8 cellular contexts compared by ENCODE assay signal in the genomic region with DNA sequence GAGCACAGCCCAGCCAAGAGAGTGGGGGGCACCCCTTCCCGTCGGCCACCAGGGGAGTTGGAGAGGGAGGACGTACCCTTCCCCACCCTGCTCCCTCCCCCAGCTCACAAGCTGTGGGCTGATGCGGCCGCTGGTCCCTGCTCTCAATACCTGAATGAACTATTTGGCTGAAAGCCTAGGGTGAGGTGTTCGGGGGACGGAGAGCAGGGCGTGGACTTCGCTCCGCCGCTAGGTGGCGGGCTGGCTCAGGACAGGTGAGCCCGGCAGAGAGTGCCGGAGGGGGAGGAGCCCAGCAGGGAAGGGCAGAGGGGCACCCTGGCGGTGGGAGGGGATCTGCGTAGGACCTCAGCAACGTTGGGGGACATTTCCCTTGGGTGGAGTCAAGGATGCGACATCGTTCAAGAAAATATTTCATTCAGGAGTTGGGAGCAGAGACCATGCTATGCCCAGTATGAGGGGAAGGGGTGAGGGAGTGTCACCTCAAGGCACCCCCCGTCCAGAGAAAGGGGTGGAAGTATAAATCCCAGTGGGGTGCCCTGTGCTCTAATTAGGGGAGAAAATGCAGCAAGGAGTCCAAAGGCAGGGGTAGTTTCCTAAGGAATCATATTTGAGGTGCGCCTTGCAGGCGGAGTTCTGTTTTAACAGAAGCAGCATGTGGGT. TPM values are rescaled to one million over a fixed set of nuclear protein-coding genes. Genes with fewer than 3 reads are reported as not detected.
DNase-seq lines count a peak whose midpoint lies in the region; ATAC-seq and TF ChIP-seq lines count a peak whose summit lies in the region.

No MANE protein-coding gene starts in this region.

- peak; percentile 76 for TF ChIP-seq CTCF in GM10266 (IDR thresholded peaks at IDR 0.05; ENCODE audit: control insufficient read depth, insufficient read depth, low read depth, missing control alignments)
- peak; percentile 98 for TF ChIP-seq CTCF in Panc1 (IDR thresholded peaks at IDR 0.05)
- TF ChIP-seq CTCF in hepatocyte (IDR thresholded peaks at IDR 0.05; ENCODE audit: poor library complexity) = peak; percentile 82

- no peaks in the 10 kb centered on the region for H3K79me2 ChIP-seq in hepatocyte

- H3K4me1 ChIP-seq in Panc1 (ENCODE audit: control insufficient read depth, insufficient read depth, low read length) (no peaks in the 10 kb centered on the region), hepatocyte (ENCODE audit: insufficient read depth) (peaks cover 5% of the 10 kb centered on the region)

- no peaks in the 10 kb centered on the region for H3K36me3 ChIP-seq in Panc1 (ENCODE audit: control insufficient read depth, insufficient read depth, low read length)
- H3K36me3 ChIP-seq in hepatocyte (replicated peaks; ENCODE audit: insufficient read depth, low read depth) = no peaks in the 10 kb centered on the region

- H3K4me2 ChIP-seq in hepatocyte = peak overlapping the region; percentile 71

- 8% methylated on average over 22 of the region's 22 CpGs for WGBS in hepatocyte (ENCODE audit: low lambda C conversion rate, missing lambda C conversion rate)

- no peaks in the 10 kb centered on the region for H3K9me2 ChIP-seq in hepatocyte (replicated peaks; ENCODE audit: insufficient read depth)

- intact Hi-C loops in Panc1 (cut with micrococcal nuclease; ENCODE audit: unreplicated experiment) = no loop called here

- H3K27ac ChIP-seq in Panc1 (ENCODE audit: low read length) = no peak overlapping the region
- H3K27ac ChIP-seq in hepatocyte = no peak overlapping the region

- peak overlapping the region; percentile 31 for H2AFZ ChIP-seq in hepatocyte

- no peak overlapping the region; a peak in 1 of 4 replicates for H3K4me3 ChIP-seq in Panc1 (ENCODE audit: low read depth in 2 of 2, low read length in 2 of 2)
- no peak overlapping the region for H3K4me3 ChIP-seq in hepatocyte

- POLR2A ChIA-PET in Panc1 (lab: Charles Lee) = no interaction called here

- in situ Hi-C loops in Panc1 (cut with HindIII; ENCODE audit: low pct_unique_long_range_greater_than_20kb, low sequenced_read_pairs) = no loop called here

- ATAC-seq in Panc1 (peak; percentile 95), HG03135 (IDR thresholded peaks at IDR 0.05; ENCODE audit: unreplicated experiment) (no peak), GM21447 (IDR thresholded peaks at IDR 0.05; ENCODE audit: unreplicated experiment) (no peak)

- CTCF ChIA-PET in Panc1 (lab: Charles Lee) = interaction anchor here (1.3 to 1.4 kb wide), 2 partner anchors 13 to 89 kb away, joined by 3 to 9 read pairs; no protein-coding TSS in a partner anchor

- H4K20me1 ChIP-seq in hepatocyte (ENCODE audit: insufficient read depth, poor library complexity, severe bottlenecking) = no peaks in the 10 kb centered on the region

- no peaks in the 10 kb centered on the region for H3K27me3 ChIP-seq in Panc1 (ENCODE audit: control insufficient read depth, insufficient read depth, low read length)
- H3K27me3 ChIP-seq in hepatocyte = peaks cover 8% of the 10 kb centered on the region

- no TSS peak for BruUV-seq in Panc1 (replicated peaks; lab: Mats Ljungman, UMichigan)

- DNase-seq in GM10266 (ENCODE audit: extremely low spot score) (peak; percentile 67), HuH-7 (ENCODE audit: low spot score) (peak; percentile 89), Panc1 (ENCODE audit: low read depth, low spot score) (no peak), hepatocyte (ENCODE audit: low spot score) (peak; percentile 87)
- DNase-seq in activated naive CD4-positive, alpha-beta T cell treated with Interleukin-2 at 50 U/mL for 16 hours = peak; percentile 53
- DNase-seq in stimulated activated CD4-positive, alpha-beta T cell treated with anti-CD3 and anti-CD28 coated beads, Interleukin-15, amount 100 ng/mL, for 24 hours = peak; percentile 80

- no peaks in the 10 kb centered on the region for H3K9me3 ChIP-seq in Panc1 (ENCODE audit: control insufficient read depth, insufficient read depth, low read depth, low read length)
- H3K9me3 ChIP-seq in hepatocyte (ENCODE audit: low read depth) = no peaks in the 10 kb centered on the region

RNA-seq across cellular contexts. Expression of a gene that starts 12.0 kb away (rescaled TPM):
- total RNA-seq in Panc1 (2021; ENCODE audit: unreplicated experiment) = 0.28 TPM
- not detected for polyA plus RNA-seq in Panc1 (2012; ENCODE audit: insufficient read length)
- 3.3 and 6.3 TPM in 2 replicates for total RNA-seq in hepatocyte
- 10.8 and 11.9 TPM in 2 replicates for polyA plus RNA-seq in hepatocyte

RNA-seq across cellular contexts. Expression of a gene that starts 18.7 kb away (rescaled TPM):
- total RNA-seq in Panc1 (2021; ENCODE audit: unreplicated experiment) = 3.6 TPM
- 2.2 TPM for polyA plus RNA-seq in Panc1 (2012; ENCODE audit: insufficient read length)
- not detected in 2 replicates for total RNA-seq in hepatocyte
- polyA plus RNA-seq in hepatocyte = 1.4 and 1.5 TPM in 2 replicates

RNA-seq across cellular contexts. Expression of a gene that starts 18.9 kb away (rescaled TPM):
- total RNA-seq in Panc1 (2021; ENCODE audit: unreplicated experiment) (451 TPM), hepatocyte (224 and 251 TPM in 2 replicates)
- 497 TPM for polyA plus RNA-seq in Panc1 (2012; ENCODE audit: insufficient read length)
- polyA plus RNA-seq in hepatocyte = 166 and 212 TPM in 2 replicates

RNA-seq across cellular contexts. Expression of a gene that starts 57.9 kb away (rescaled TPM):
- total RNA-seq in Panc1 (2021; ENCODE audit: unreplicated experiment) (0.28 TPM), hepatocyte (not detected in 2 replicates)
- not detected for polyA plus RNA-seq in Panc1 (2012; ENCODE audit: insufficient read length)
- not detected in 2 replicates for polyA plus RNA-seq in hepatocyte
